ENCODE assay signal across 21 cellular contexts in genomic region chr3:78912687-78913086, GRCh38.
DNase-seq lines count a peak whose midpoint lies in the region; ATAC-seq and TF ChIP-seq lines count a peak whose summit lies in the region.
"Had no signal": no experiment of that assay in that cellular context is flagged by ENCODE, and none has a peak within 500 bp of the region (broad histone marks: within the 10 kb centered on the region; RNA-seq: fewer than 3 reads in every experiment).

No MANE protein-coding gene starts in this region.

- no CpG with 5 or more reads among the region's 3 CpGs for WGBS in IMR-90 (ENCODE audit: extremely low coverage in 2 of 2, insufficient read length in 1 of 2), 2 experiments

- in situ Hi-C loops in IMR-90 (cut with MboI; ENCODE audit: low sequenced_read_pairs): no loop called here

- H3K18ac ChIP-seq in IMR-90 (ENCODE audit: low read depth, low read length): no peak overlapping the region

- peak overlapping the region; percentile 68 for H3K27ac Mint-ChIP-seq in neural crest cell (ENCODE audit: unreplicated experiment)
- H3K27ac Mint-ChIP-seq: B cell; CD14-positive monocyte; CD8-positive, alpha-beta memory T cell; IgD-negative memory B cell; T-helper 1 cell treated with Interleukin-12 subunit alpha and Interleukin-12 subunit beta and Interleukin-4 antibody, amounts not matched to agents 30 μg/mL and 1 μg/mL, for 36 hours had no signal

- no peak overlapping the region for H2BK15ac ChIP-seq in IMR-90 (ENCODE audit: low read depth, low read length)

- no peaks in the 10 kb centered on the region for H3K9me3 ChIP-seq in IMR-90 (ENCODE audit: control insufficient read depth, insufficient read depth, low read length)
- H3K9me3 ChIP-seq in endocrine pancreas (ENCODE audit: control insufficient read depth, low read length): no peaks in the 10 kb centered on the region
- H3K9me3 ChIP-seq: SK-N-SH had no signal

- intact Hi-C loops in IMR-90 (cut with micrococcal nuclease): no loop called here

- TF ChIP-seq RAD21 in IMR-90 (IDR thresholded peaks at IDR 0.05; ENCODE audit: low read length): no peak

- no peak overlapping the region for H2BK5ac ChIP-seq in IMR-90 (ENCODE audit: low read depth, low read length, poor library complexity, severe bottlenecking)

- no peaks in the 10 kb centered on the region for H3K9me1 ChIP-seq in IMR-90 (ENCODE audit: insufficient read depth, low read length)

- DNase-seq in NCI-H2227 treated with DMSO at 0.1 percent for 48 hours (lab: John Stamatoyannopoulos, UW) (peak; percentile 35), NCI-H2227 (lab: John Stamatoyannopoulos, UW; ENCODE audit: unreplicated experiment) (no peak), IMR-90 (peak; percentile 20), neural crest cell (ENCODE audit: low read depth, low spot score) (no peak), RKO (ENCODE audit: low spot score) (no peak)
- DNase-seq: CD8-positive, alpha-beta memory T cell; GOT3; HCEC 1CT; NCI-H1092; NCI-H1417 treated with DMSO at 0.1 percent for 48 hours; NCI-H446; NCI-H526; SW 1271 had no signal

- H3K27ac ChIP-seq in IMR-90 (ENCODE audit: insufficient read depth, low read length): no peak overlapping the region

- ATAC-seq in IMR-90 (ENCODE audit: low read depth) (peak; percentile 59), GM21360 (IDR thresholded peaks at IDR 0.05; ENCODE audit: unreplicated experiment) (no peak), HG03097 (IDR thresholded peaks at IDR 0.05; ENCODE audit: low FRiP score, unreplicated experiment) (no peak)

- no peak overlapping the region for H3K4ac ChIP-seq in IMR-90 (ENCODE audit: low read depth, low read length)

- no peak for TF ChIP-seq POLR2A in IMR-90 (IDR thresholded peaks at IDR 0.05; ENCODE audit: low read depth, low read length)

- peaks cover 2% of the 10 kb centered on the region for H3K4me1 ChIP-seq in IMR-90 (ENCODE audit: control insufficient read depth, insufficient read depth, low read length)
- peaks cover 9% of the 10 kb centered on the region for H3K4me1 ChIP-seq in endocrine pancreas (ENCODE audit: control insufficient read depth, insufficient read depth, low read length)

- H3K36me3 ChIP-seq in IMR-90 (ENCODE audit: control insufficient read depth, insufficient read depth, low read length) (no peaks in the 10 kb centered on the region), endocrine pancreas (ENCODE audit: control insufficient read depth, insufficient read depth, low read length) (no peaks in the 10 kb centered on the region)

- peaks cover 61% of the 10 kb centered on the region for H3K4me1 Mint-ChIP-seq in neural crest cell
- H3K4me1 Mint-ChIP-seq: B cell; CD14-positive monocyte; CD8-positive, alpha-beta memory T cell; IgD-negative memory B cell had no signal

- no peaks in the 10 kb centered on the region for H4K20me1 ChIP-seq in IMR-90 (ENCODE audit: insufficient read depth, low read length)

- CTCF ChIA-PET in IMR-90 (lab: Yijun Ruan, JAX): no interaction called here

- no peak overlapping the region; the same call in 1 of the 2 replicates for H3K4me2 ChIP-seq in IMR-90 (ENCODE audit: low read depth, low read length)
- H3K4me2 ChIP-seq: SK-N-SH had no signal

- TF ChIP-seq CTCF in IMR-90 (conservative IDR thresholded peaks at IDR 0.05; ENCODE audit: low read depth, low read length): no peak
- no peak for TF ChIP-seq CTCF in neural crest cell (conservative IDR thresholded peaks at IDR 0.05)

- no peak overlapping the region for H2AK5ac ChIP-seq in IMR-90 (ENCODE audit: low read depth, low read length)

- H3K4me3 Mint-ChIP-seq in neural crest cell: no peak overlapping the region
- H3K4me3 Mint-ChIP-seq: B cell; CD14-positive monocyte; CD8-positive, alpha-beta memory T cell; IgD-negative memory B cell; T-helper 1 cell treated with Interleukin-12 subunit alpha and Interleukin-12 subunit beta and Interleukin-4 antibody, amounts not matched to agents 30 μg/mL and 1 μg/mL, for 36 hours had no signal

- no peaks in the 10 kb centered on the region for H3K27me3 Mint-ChIP-seq in neural crest cell (ENCODE audit: low read depth)
- H3K27me3 Mint-ChIP-seq: B cell; CD8-positive, alpha-beta memory T cell; IgD-negative memory B cell had no signal

- H4K5ac ChIP-seq in IMR-90 (ENCODE audit: low read depth, low read length): no peak overlapping the region

- H3K23ac ChIP-seq in IMR-90 (ENCODE audit: low read depth, low read length): no peak overlapping the region

- no peak overlapping the region for H2AFZ ChIP-seq in IMR-90 (replicated peaks; ENCODE audit: low read length, poor library complexity)

- no peak overlapping the region for H3K14ac ChIP-seq in IMR-90 (replicated peaks; ENCODE audit: low read depth, low read length)

- H3K27me3 ChIP-seq in IMR-90 (ENCODE audit: control insufficient read depth, insufficient read depth, low read length): no peaks in the 10 kb centered on the region
- H3K27me3 ChIP-seq in endocrine pancreas (ENCODE audit: control insufficient read depth, insufficient read depth, low read length): no peaks in the 10 kb centered on the region

- H2BK120ac ChIP-seq in IMR-90 (ENCODE audit: low read depth, low read length): no peak overlapping the region

- H3K4me3 ChIP-seq in IMR-90 (ENCODE audit: insufficient read depth, low read depth, low read length): no peak overlapping the region
- H3K4me3 ChIP-seq in endocrine pancreas (ENCODE audit: control insufficient read depth, insufficient read depth, low read length): peak overlapping the region; percentile 75

- H3K9ac ChIP-seq in IMR-90 (ENCODE audit: low read depth, low read length): no peak overlapping the region
- H3K9ac ChIP-seq in endocrine pancreas (ENCODE audit: control insufficient read depth, insufficient read depth, low read length): no peak overlapping the region
- H3K9ac ChIP-seq: SK-N-SH had no signal

- H4K8ac ChIP-seq in IMR-90 (ENCODE audit: low read depth in 2 of 2, low read length in 2 of 2): no peak overlapping the region

- no TSS peak for BruUV-seq in IMR-90 (replicated peaks; lab: Mats Ljungman, UMichigan)

- POLR2A ChIA-PET in IMR-90 (lab: Charles Lee; ENCODE audit: unreplicated experiment): no interaction called here

- dilution Hi-C loops in IMR-90 (cut with HindIII; ENCODE audit: low sequenced_read_pairs, unreplicated experiment): no loop called here

- no peak overlapping the region for H2BK20ac ChIP-seq in IMR-90 (ENCODE audit: low read depth, low read length)

- no peak overlapping the region for H4K91ac ChIP-seq in IMR-90 (ENCODE audit: insufficient read depth, low read depth, low read length)

- no peak overlapping the region for H2AK9ac ChIP-seq in IMR-90 (replicated peaks; ENCODE audit: low read depth, low read length, poor library complexity)

- peaks cover 0 to 3% of the 10 kb centered on the region in 2 experiments; a peak in 1 of 4 replicates for H3K79me1 ChIP-seq in IMR-90 (ENCODE audit: low read depth in 1 of 2, low read length in 2 of 2)

- H3K56ac ChIP-seq in IMR-90 (ENCODE audit: extremely low read depth, insufficient read depth, low read length): no peak overlapping the region

- peaks cover 5% of the 10 kb centered on the region for H3K36me3 Mint-ChIP-seq in neural crest cell (ENCODE audit: low read depth)
- H3K36me3 Mint-ChIP-seq: CD14-positive monocyte; CD8-positive, alpha-beta memory T cell; IgD-negative memory B cell had no signal

- peaks cover 3% of the 10 kb centered on the region for H3K9me3 Mint-ChIP-seq in neural crest cell
- H3K9me3 Mint-ChIP-seq: T-helper 1 cell treated with Interleukin-12 subunit alpha and Interleukin-12 subunit beta and Interleukin-4 antibody, amounts not matched to agents 30 μg/mL and 1 μg/mL, for 36 hours had no signal

TF ChIP-seq in IMR-90, 13 proteins besides CTCF, POLR2A, EP300 and RAD21:
- TF ChIP-seq NFE2L2 (IDR thresholded peaks at IDR 0.05; ENCODE audit: low read depth, low read length) (no peak), MAZ (IDR thresholded peaks at IDR 0.05; ENCODE audit: borderline replicate concordance, low read depth, low read length) (no peak), RCOR1 (IDR thresholded peaks at IDR 0.05; ENCODE audit: insufficient replicate concordance, low read length) (no peak), MAFK (IDR thresholded peaks at IDR 0.05; ENCODE audit: low read depth, low read length) (no peak), CHD1 (IDR thresholded peaks at IDR 0.05; ENCODE audit: low read depth, low read length) (no peak), SMC3 (IDR thresholded peaks at IDR 0.05; ENCODE audit: low read depth, low read length) (no peak), RFX5 (IDR thresholded peaks at IDR 0.05; ENCODE audit: low read depth, low read length) (no peak), CEBPB (IDR thresholded peaks at IDR 0.05; ENCODE audit: low read depth, low read length) (no peak), ELK1 (IDR thresholded peaks at IDR 0.05; ENCODE audit: borderline replicate concordance, low read depth, low read length) (no peak), FOS (IDR thresholded peaks at IDR 0.05; ENCODE audit: low read depth, low read length) (no peak), BHLHE40 (IDR thresholded peaks at IDR 0.05; ENCODE audit: low read depth, low read length) (no peak), USF2 (IDR thresholded peaks at IDR 0.05; ENCODE audit: low read depth, low read length) (no peak), MXI1 (IDR thresholded peaks at IDR 0.05; ENCODE audit: borderline replicate concordance, low read depth, low read length) (no peak)

Comparison
In these comparisons a context has a peak if more than half of its experiments do, and no peak if none do; other contexts are left out.
1. DNase-seq: peak in NCI-H2227 treated with DMSO at 0.1 percent for 48 hours (single experiment) and IMR-90 (single experiment); none in NCI-H2227 (single experiment), neural crest cell (single experiment) and RKO (single experiment).